In the genomic region with DNA sequence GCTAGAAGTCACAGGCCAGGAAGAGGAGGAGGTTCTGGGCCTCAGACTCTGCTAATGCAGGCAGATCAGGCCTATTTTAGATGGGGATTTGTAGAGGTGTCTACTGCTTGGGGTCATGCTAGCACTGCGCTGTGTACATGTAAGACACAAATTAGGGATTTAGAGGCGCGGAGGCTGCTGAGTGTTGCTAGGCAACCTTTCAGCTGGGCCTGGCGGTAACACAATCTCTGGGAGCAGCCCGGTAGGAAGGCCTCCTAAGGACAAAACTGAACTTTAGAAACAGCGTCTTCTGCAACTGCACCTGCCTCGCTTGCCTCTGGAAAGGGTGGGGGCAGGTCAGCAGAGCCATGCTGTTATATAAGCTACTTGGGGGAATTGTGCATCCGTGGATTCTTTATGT, we compare ENCODE assay signal across 21 cellular contexts.
DNase-seq lines count a peak whose midpoint lies in the region; ATAC-seq and TF ChIP-seq lines count a peak whose summit lies in the region.
"Had no signal": no experiment of that assay in that cellular context is flagged by ENCODE, and none has a peak within 500 bp of the region (broad histone marks: within the 10 kb centered on the region; RNA-seq: fewer than 3 reads in every experiment).

No MANE protein-coding gene starts in this region.

- no peak for TF ChIP-seq CTCF in nephron (IDR thresholded peaks at IDR 0.05; ENCODE audit: unreplicated experiment in 3 of 3)

- H3K9me3 Mint-ChIP-seq in nephron = peaks cover 4% of the 10 kb centered on the region
- H3K9me3 Mint-ChIP-seq: HFFc6, natural killer cell had no signal

- H3K27ac Mint-ChIP-seq in nephron = peak overlapping the region; percentile 28 to 71 (median 57)
- H3K27ac Mint-ChIP-seq: activated naive CD8-positive, alpha-beta T cell; HFFc6; memory B cell; natural killer cell; progenitor cell of endocrine pancreas had no signal

- H3K4me1 ChIP-seq in SJCRH30 = peaks cover 42% of the 10 kb centered on the region

- H3K27me3 ChIP-seq in SJCRH30 = no peaks in the 10 kb centered on the region
- H3K27me3 ChIP-seq: BE2C, MG63 had no signal

- no peak overlapping the region for H3K27ac ChIP-seq in SJCRH30

- H3K36me3 Mint-ChIP-seq in nephron (ENCODE audit: low read depth) = no peaks in the 10 kb centered on the region
- H3K36me3 Mint-ChIP-seq: activated naive CD8-positive, alpha-beta T cell; memory B cell; natural killer cell had no signal

- peak overlapping the region in 1 of 3 experiments; percentile 24 for H3K4me3 Mint-ChIP-seq in nephron
- H3K4me3 Mint-ChIP-seq: activated naive CD8-positive, alpha-beta T cell; HFFc6; memory B cell; natural killer cell had no signal

- H3K4me3 ChIP-seq in SJCRH30 = no peak overlapping the region
- H3K4me3 ChIP-seq: MG63 had no signal

- ATAC-seq in GM21381 (IDR thresholded peaks at IDR 0.05; ENCODE audit: unreplicated experiment) (no peak), GM21723 (IDR thresholded peaks at IDR 0.05; ENCODE audit: unreplicated experiment) (no peak), HG03095 (IDR thresholded peaks at IDR 0.05; ENCODE audit: unreplicated experiment) (no peak)
- ATAC-seq: esophagus mucosa, natural killer cell, Right ventricle myocardium inferior had no signal

- H3K9me3 ChIP-seq in SJCRH30 (replicated peaks) = peaks cover 6% of the 10 kb centered on the region
- H3K9me3 ChIP-seq: BE2C, MG63 had no signal

- H3K4me1 Mint-ChIP-seq in nephron = peaks cover 70% of the 10 kb centered on the region
- H3K4me1 Mint-ChIP-seq: memory B cell, natural killer cell had no signal

- DNase-seq in NCI-H510A treated with DMSO at 0.1 percent for 48 hours (lab: John Stamatoyannopoulos, UW) (peak; percentile 19), NCI-H510A (lab: John Stamatoyannopoulos, UW) (no peak), SJCRH30 (peak; percentile 40 to 64), superior temporal gyrus (ENCODE audit: extremely low spot score) (peak; percentile 49)
- DNase-seq: activated CD4-positive, CD25-positive, alpha-beta regulatory T cell treated with anti-CD3 and anti-CD28 coated beads, Interleukin-2, amount 50 U/mL, for 72 hours; BE2C; effector CD4-positive, alpha-beta T cell; HFFc6; kidney; MG63; natural killer cell; SW 1271 had no signal

- H3K36me3 ChIP-seq in SJCRH30 = no peaks in the 10 kb centered on the region
- H3K36me3 ChIP-seq: BE2C, MG63 had no signal

- H3K27me3 Mint-ChIP-seq in nephron (ENCODE audit: low read depth) = peaks cover 25% of the 10 kb centered on the region
